Comparison of ENCODE assay signal across 15 cellular contexts in the genomic region with DNA sequence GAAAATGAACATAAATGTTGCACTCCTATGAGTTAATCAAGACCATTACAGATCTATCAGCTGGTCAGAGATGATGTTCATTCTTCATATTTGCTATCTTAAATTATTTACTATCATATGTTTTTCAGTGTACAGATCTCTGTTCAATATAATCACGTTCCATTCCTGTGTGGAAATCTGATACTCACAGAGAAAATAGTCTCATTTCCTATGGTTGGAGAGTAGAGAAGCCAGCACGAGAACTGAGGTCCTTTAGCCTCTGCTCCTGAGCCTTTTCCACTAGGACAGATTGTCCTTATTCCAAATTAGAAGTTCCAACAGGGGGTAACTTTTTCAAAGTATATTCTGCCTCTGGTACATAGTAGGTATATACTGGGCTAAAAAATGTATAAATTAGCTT. TPM values are rescaled to one million over a fixed set of nuclear protein-coding genes. Genes with fewer than 3 reads are reported as not detected.
A peak's percentile ranks its signal among the peaks of the same experiment; 100 is the strongest.
DNase-seq lines count a peak whose midpoint lies in the region; ATAC-seq, FAIRE-seq and TF ChIP-seq lines count a peak whose summit lies in the region.
"Had no signal": no experiment of that assay in that cellular context is flagged by ENCODE, and none has a peak within 500 bp of the region (broad histone marks: within the 10 kb centered on the region; RNA-seq: fewer than 3 reads in every experiment).

No MANE protein-coding gene starts in this region.

- H3K4me1 Mint-ChIP-seq in IgD-negative memory B cell (peaks cover 31 to 38% (median 34%) of the 10 kb centered on the region in 3 donors), astrocyte (ENCODE audit: low read depth, unreplicated experiment) (peaks cover 38% of the 10 kb centered on the region)
- H3K4me1 Mint-ChIP-seq in natural killer cell treated with Interleukin-12 subunit alpha and Interleukin-12 subunit beta and Interleukin-15 and Interleukin-18, amount 100 ng/mL, for 72 hours (ENCODE audit: low read depth in 2 of 2): peaks cover 16 to 19% of the 10 kb centered on the region in 2 donors
- peaks cover 18% of the 10 kb centered on the region for H3K4me1 Mint-ChIP-seq in activated T-helper 2 cell treated with anti-CD3 and anti-CD28 coated beads, Interferon-gamma antibody, Interleukin-2, Interleukin-4, amounts not matched to agents 10 μg/mL and 5 μg/mL and 100 μg/mL, durations not matched to agents 14 hours and 24 hours and 36 hours (ENCODE audit: low read depth)
- H3K4me1 Mint-ChIP-seq: mesothelial cell of epicardium had no signal

- no peaks in the 10 kb centered on the region for H3K9me3 ChIP-seq in BLaER1 treated with 17β-estradiol and CSF1 and Interleukin-3, amounts not matched to agents 10 nM and 100 nM (replicated peaks in 1 of 11)
- no peaks in the 10 kb centered on the region for H3K9me3 ChIP-seq in astrocyte (ENCODE audit: insufficient read depth, low read depth, low read length)
- H3K9me3 ChIP-seq: tibial nerve had no signal

- H2AFZ ChIP-seq in astrocyte (ENCODE audit: low read depth, low read length): no peak overlapping the region

- H3K27me3 ChIP-seq in BLaER1 treated with 17β-estradiol and CSF1 and Interleukin-3, amounts not matched to agents 10 nM and 100 nM: no peaks in the 10 kb centered on the region
- no peaks in the 10 kb centered on the region for H3K27me3 ChIP-seq in astrocyte (ENCODE audit: insufficient read depth, low read length)
- H3K27me3 ChIP-seq: tibial nerve had no signal

- no peak for TF ChIP-seq CTCF in astrocyte (IDR thresholded peaks at IDR 0.05; ENCODE audit: insufficient read depth, low read depth, low read length)
- no peak for TF ChIP-seq CTCF in GM20000 (IDR thresholded peaks at IDR 0.05; ENCODE audit: extremely low read depth, missing control alignments)

- peak overlapping the region; percentile 62 to 88 (median 78); a peak in 20 of 22 replicates for H3K4me2 ChIP-seq in BLaER1 treated with 17β-estradiol and CSF1 and Interleukin-3, amounts not matched to agents 10 nM and 100 nM
- no peak overlapping the region for H3K4me2 ChIP-seq in astrocyte (ENCODE audit: low read length)

- peaks cover 58% of the 10 kb centered on the region for H3K79me2 ChIP-seq in astrocyte (ENCODE audit: insufficient read depth, low read length)

- H3K4me1 ChIP-seq in BLaER1 treated with 17β-estradiol and CSF1 and Interleukin-3, amounts not matched to agents 10 nM and 100 nM: peaks cover 33 to 47% (median 41%) of the 10 kb centered on the region in 10 experiments
- H3K4me1 ChIP-seq in astrocyte (ENCODE audit: insufficient read depth, low read length): peaks cover 15% of the 10 kb centered on the region

- DNase-seq in astrocyte (ENCODE audit: low read depth) (no peak), DMS114 treated with DMSO at 0.1 percent for 48 hours (lab: John Stamatoyannopoulos, UW; ENCODE audit: unreplicated experiment) (no peak), GM20000 (ENCODE audit: low spot score) (no peak)
- no peak for DNase-seq in natural killer cell treated with Interleukin-12 subunit alpha and Interleukin-12 subunit beta and Interleukin-15 and Interleukin-18, amount 100 ng/mL, for 72 hours (ENCODE audit: low spot score)
- no peak for DNase-seq in stimulated activated CD4-positive, alpha-beta T cell treated with anti-CD3 and anti-CD28 coated beads, Interleukin-2, amount 100 ng/mL, for 24 hours
- DNase-seq in activated T-helper 2 cell treated with anti-CD3 and anti-CD28 coated beads, Interferon-gamma antibody, Interleukin-2, Interleukin-4, amounts not matched to agents 10 μg/mL and 5 μg/mL and 100 μg/mL, durations not matched to agents 14 hours and 24 hours and 36 hours (ENCODE audit: low spot score): no peak
- DNase-seq: NCI-H1105 treated with DMSO at 0.1 percent for 48 hours, NCI-H446, posterior cingulate gyrus had no signal

- H3K4me3 Mint-ChIP-seq in IgD-negative memory B cell: no peak overlapping the region
- no peak overlapping the region for H3K4me3 Mint-ChIP-seq in astrocyte (ENCODE audit: unreplicated experiment)
- no peak overlapping the region for H3K4me3 Mint-ChIP-seq in natural killer cell treated with Interleukin-12 subunit alpha and Interleukin-12 subunit beta and Interleukin-15 and Interleukin-18, amount 100 ng/mL, for 72 hours
- H3K4me3 Mint-ChIP-seq in activated T-helper 2 cell treated with anti-CD3 and anti-CD28 coated beads, Interferon-gamma antibody, Interleukin-2, Interleukin-4, amounts not matched to agents 10 μg/mL and 5 μg/mL and 100 μg/mL, durations not matched to agents 14 hours and 24 hours and 36 hours (ENCODE audit: low read depth): no peak overlapping the region
- H3K4me3 Mint-ChIP-seq: activated CD4-positive, alpha-beta T cell treated with anti-CD3 and anti-CD28 coated beads for 36 hours; mesothelial cell of epicardium; T-helper 2 cell treated with Interferon-gamma antibody and Interleukin-4, amounts not matched to agents 5 μg/mL and 100 μg/mL, for 36 hours had no signal

- no peaks in the 10 kb centered on the region for H3K27me3 Mint-ChIP-seq in IgD-negative memory B cell
- no peaks in the 10 kb centered on the region for H3K27me3 Mint-ChIP-seq in astrocyte (ENCODE audit: low read depth, unreplicated experiment)
- H3K27me3 Mint-ChIP-seq in natural killer cell treated with Interleukin-12 subunit alpha and Interleukin-12 subunit beta and Interleukin-15 and Interleukin-18, amount 100 ng/mL, for 72 hours: no peaks in the 10 kb centered on the region
- H3K27me3 Mint-ChIP-seq in activated T-helper 2 cell treated with anti-CD3 and anti-CD28 coated beads, Interferon-gamma antibody, Interleukin-2, Interleukin-4, amounts not matched to agents 10 μg/mL and 5 μg/mL and 100 μg/mL, durations not matched to agents 14 hours and 24 hours and 36 hours (ENCODE audit: low read depth): no peaks in the 10 kb centered on the region
- H3K27me3 Mint-ChIP-seq: activated CD4-positive, alpha-beta T cell treated with anti-CD3 and anti-CD28 coated beads for 36 hours had no signal

- peak overlapping the region in 7 of 11 experiments; percentile 27 to 72 (median 51); a peak in 7 of 22 replicates for H3K9ac ChIP-seq in BLaER1 treated with 17β-estradiol and CSF1 and Interleukin-3, amounts not matched to agents 10 nM and 100 nM
- H3K9ac ChIP-seq in astrocyte (ENCODE audit: low read length): no peak overlapping the region

- FAIRE-seq in astrocyte (lab: Jason Lieb, UNC): no peak

- H3K9me3 Mint-ChIP-seq in IgD-negative memory B cell (no peaks in the 10 kb centered on the region), astrocyte (ENCODE audit: unreplicated experiment) (no peaks in the 10 kb centered on the region)
- H3K9me3 Mint-ChIP-seq in natural killer cell treated with Interleukin-12 subunit alpha and Interleukin-12 subunit beta and Interleukin-15 and Interleukin-18, amount 100 ng/mL, for 72 hours: no peaks in the 10 kb centered on the region
- H3K9me3 Mint-ChIP-seq in activated T-helper 2 cell treated with anti-CD3 and anti-CD28 coated beads, Interferon-gamma antibody, Interleukin-2, Interleukin-4, amounts not matched to agents 10 μg/mL and 5 μg/mL and 100 μg/mL, durations not matched to agents 14 hours and 24 hours and 36 hours: no peaks in the 10 kb centered on the region
- H3K9me3 Mint-ChIP-seq: mesothelial cell of epicardium; T-helper 2 cell treated with Interferon-gamma antibody and Interleukin-4, amounts not matched to agents 5 μg/mL and 100 μg/mL, for 36 hours had no signal

- no peak overlapping the region for H3K4me3 ChIP-seq in BLaER1 treated with 17β-estradiol and CSF1 and Interleukin-3, amounts not matched to agents 10 nM and 100 nM
- H3K4me3 ChIP-seq in astrocyte (ENCODE audit: insufficient read depth, low read depth, low read length): no peak overlapping the region
- H3K4me3 ChIP-seq: tibial nerve had no signal

- intact Hi-C loops in activated T-helper 2 cell treated with anti-CD3 and anti-CD28 coated beads, Interferon-gamma antibody, Interleukin-2, Interleukin-4, amounts not matched to agents 10 μg/mL and 5 μg/mL and 100 μg/mL, durations not matched to agents 14 hours and 24 hours and 36 hours (cut with micrococcal nuclease): loop anchor here (1.0 to 2.0 kb wide), 2 partner anchors 9 to 13 kb away; no protein-coding TSS in a partner anchor

- ATAC-seq in natural killer cell treated with Interleukin-12 subunit alpha and Interleukin-12 subunit beta and Interleukin-15 and Interleukin-18, amount 100 ng/mL, for 72 hours: no peak

- H4K20me1 ChIP-seq in BLaER1 treated with 17β-estradiol and CSF1 and Interleukin-3, amounts not matched to agents 10 nM and 100 nM: peaks cover 0 to 30% (median 5%) of the 10 kb centered on the region in 11 experiments; a peak in 8 of 22 replicates
- peaks cover 6% of the 10 kb centered on the region for H4K20me1 ChIP-seq in astrocyte (ENCODE audit: insufficient read depth, low read length)

- H3K36me3 Mint-ChIP-seq in IgD-negative memory B cell: peaks cover 2% of the 10 kb centered on the region
- peaks cover 14% of the 10 kb centered on the region for H3K36me3 Mint-ChIP-seq in astrocyte (ENCODE audit: low read depth, unreplicated experiment)
- H3K36me3 Mint-ChIP-seq in natural killer cell treated with Interleukin-12 subunit alpha and Interleukin-12 subunit beta and Interleukin-15 and Interleukin-18, amount 100 ng/mL, for 72 hours: no peaks in the 10 kb centered on the region
- H3K36me3 Mint-ChIP-seq in activated T-helper 2 cell treated with anti-CD3 and anti-CD28 coated beads, Interferon-gamma antibody, Interleukin-2, Interleukin-4, amounts not matched to agents 10 μg/mL and 5 μg/mL and 100 μg/mL, durations not matched to agents 14 hours and 24 hours and 36 hours (ENCODE audit: low read depth): peaks cover 27% of the 10 kb centered on the region

- H3K27ac ChIP-seq in BLaER1 treated with 17β-estradiol and CSF1 and Interleukin-3, amounts not matched to agents 10 nM and 100 nM: peak overlapping the region; percentile 24 to 88 (median 78); a peak in 21 of 22 replicates
- H3K27ac ChIP-seq in astrocyte (ENCODE audit: low read depth, low read length): peak overlapping the region; percentile 34

- peaks cover 23 to 64% (median 37%) of the 10 kb centered on the region in 11 experiments for H3K36me3 ChIP-seq in BLaER1 treated with 17β-estradiol and CSF1 and Interleukin-3, amounts not matched to agents 10 nM and 100 nM
- peaks cover 24% of the 10 kb centered on the region for H3K36me3 ChIP-seq in astrocyte (ENCODE audit: insufficient read depth, low read length)

- H3K27ac Mint-ChIP-seq in IgD-negative memory B cell: peak overlapping the region; percentile 46 to 91 (median 75)
- H3K27ac Mint-ChIP-seq in astrocyte (ENCODE audit: unreplicated experiment): peak overlapping the region; percentile 69
- peak overlapping the region; percentile 89 to 91 for H3K27ac Mint-ChIP-seq in natural killer cell treated with Interleukin-12 subunit alpha and Interleukin-12 subunit beta and Interleukin-15 and Interleukin-18, amount 100 ng/mL, for 72 hours
- H3K27ac Mint-ChIP-seq in activated T-helper 2 cell treated with anti-CD3 and anti-CD28 coated beads, Interferon-gamma antibody, Interleukin-2, Interleukin-4, amounts not matched to agents 10 μg/mL and 5 μg/mL and 100 μg/mL, durations not matched to agents 14 hours and 24 hours and 36 hours: no peak overlapping the region
- H3K27ac Mint-ChIP-seq: activated CD4-positive, alpha-beta T cell treated with anti-CD3 and anti-CD28 coated beads for 36 hours; mesothelial cell of epicardium had no signal

RNA-seq across cellular contexts. Expression of a gene that starts 29.2 kb away (rescaled TPM):
- 23.7 TPM for polyA plus RNA-seq in IgD-negative memory B cell
- 130 and 166 TPM in 2 replicates for total RNA-seq in astrocyte
- total RNA-seq in natural killer cell treated with Interleukin-12 subunit alpha and Interleukin-12 subunit beta and Interleukin-15 and Interleukin-18, amount 100 ng/mL, for 72 hours: 10 to 100 TPM; 14.8 to 19.0 TPM
- 14.4 and 16.6 TPM in 2 replicates for total RNA-seq in activated T-helper 2 cell treated with anti-CD3 and anti-CD28 coated beads, Interferon-gamma antibody, Interleukin-2, Interleukin-4, amounts not matched to agents 10 μg/mL and 5 μg/mL and 100 μg/mL, durations not matched to agents 14 hours and 24 hours and 36 hours
